In the genomic region with DNA sequence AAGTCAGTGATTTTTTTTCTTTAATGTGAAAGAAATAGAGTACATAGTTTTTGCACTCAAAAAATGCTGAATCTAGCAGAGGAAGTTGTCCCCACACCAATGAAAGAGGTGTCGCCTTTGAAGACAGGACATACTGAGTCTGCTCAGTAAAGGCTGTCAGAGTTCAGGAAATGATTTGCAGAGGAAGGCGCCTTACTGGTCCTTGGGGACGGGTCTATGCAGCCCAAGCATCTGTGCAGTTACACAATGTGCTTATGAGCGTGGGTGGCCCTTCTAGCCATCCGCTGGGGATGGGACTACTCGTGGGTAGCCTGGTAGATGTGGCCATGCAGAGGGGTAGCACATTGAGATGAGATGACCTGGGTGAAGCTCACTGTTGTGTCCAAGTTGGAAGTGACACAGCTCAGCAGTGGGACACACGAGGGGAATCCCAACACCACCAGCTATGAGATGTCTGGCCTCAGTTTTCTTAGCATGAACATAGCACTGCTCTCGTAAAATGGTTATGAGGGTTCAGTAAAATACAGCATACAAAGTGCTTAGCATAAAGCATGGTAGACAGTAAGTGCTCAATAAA, we compare ENCODE assay signal across 11 cellular contexts.
DNase-seq lines count a peak whose midpoint lies in the region; ATAC-seq, FAIRE-seq and TF ChIP-seq lines count a peak whose summit lies in the region.
"Had no signal": no experiment of that assay in that cellular context is flagged by ENCODE, and none has a peak within 500 bp of the region (broad histone marks: within the 10 kb centered on the region; RNA-seq: fewer than 3 reads in every experiment).

No MANE protein-coding gene starts in this region.

- intact Hi-C loops in colonic mucosa (cut with DNase I), result no loop called here

- H3K4me1 ChIP-seq in CD4-positive, CD25-positive, alpha-beta regulatory T cell (ENCODE audit: control insufficient read depth, insufficient read depth, low read length, poor library complexity, severe bottlenecking), result peaks cover 13% of the 10 kb centered on the region
- H3K4me1 ChIP-seq in colonic mucosa (no peaks in the 10 kb centered on the region), Peyer's patch (no peaks in the 10 kb centered on the region)

- H3K27ac ChIP-seq in CD4-positive, CD25-positive, alpha-beta regulatory T cell (ENCODE audit: insufficient read depth, low read length, poor library complexity, severe bottlenecking), result no peak overlapping the region
- H3K27ac ChIP-seq in colonic mucosa, result no peak overlapping the region
- no peak overlapping the region for H3K27ac ChIP-seq in Peyer's patch

- H3K9me3 ChIP-seq in CD4-positive, CD25-positive, alpha-beta regulatory T cell (ENCODE audit: control insufficient read depth in 2 of 2, low read length in 2 of 2), result no peaks in the 10 kb centered on the region
- H3K9me3 ChIP-seq in T-helper 17 cell (ENCODE audit: control insufficient read depth, low read length, poor library complexity, severe bottlenecking) (no peaks in the 10 kb centered on the region), colonic mucosa (no peaks in the 10 kb centered on the region), Peyer's patch (no peaks in the 10 kb centered on the region)

- H3K4me3 Mint-ChIP-seq in CD4-positive, CD25-positive, alpha-beta regulatory T cell, result peak overlapping the region in 1 of 4 donors; percentile 64
- H3K4me3 Mint-ChIP-seq in T-helper 17 cell, result peak overlapping the region; percentile 76
- H3K4me3 Mint-ChIP-seq in effector memory CD8-positive, alpha-beta T cell, result peak overlapping the region; percentile 43 to 60
- H3K4me3 Mint-ChIP-seq: H9 had no signal

- no peak overlapping the region for H3K9ac ChIP-seq in colonic mucosa (ENCODE audit: low read depth in 2 of 2, low read length in 2 of 2)

- peak overlapping the region; percentile 15 for H3K4me3 ChIP-seq in CD4-positive, CD25-positive, alpha-beta regulatory T cell (ENCODE audit: low read depth, low read length)
- H3K4me3 ChIP-seq in colonic mucosa (no peak overlapping the region), Peyer's patch (no peak overlapping the region)
- H3K4me3 ChIP-seq: skin epidermis had no signal

- H3K27me3 ChIP-seq in CD4-positive, CD25-positive, alpha-beta regulatory T cell (ENCODE audit: control insufficient read depth, insufficient read depth, low read length), result no peaks in the 10 kb centered on the region
- H3K27me3 ChIP-seq in colonic mucosa (no peaks in the 10 kb centered on the region), Peyer's patch (no peaks in the 10 kb centered on the region)

- peak; percentile 87 to 91 for ATAC-seq in CD4-positive, CD25-positive, alpha-beta regulatory T cell (ENCODE audit: low read depth in 2 of 2)
- peak; percentile 86 for ATAC-seq in T-helper 17 cell
- ATAC-seq in effector memory CD8-positive, alpha-beta T cell (replicated peaks), result peak; percentile 95

- no peak for TF ChIP-seq POLR2A in GM12892 (IDR thresholded peaks at IDR 0.05; ENCODE audit: low read depth, low read length)
- TF ChIP-seq POLR2A in Peyer's patch (IDR thresholded peaks at IDR 0.05), result no peak

- FAIRE-seq in GM12892 (lab: Jason Lieb, UNC) (peak; percentile 63), D721Med (lab: Jason Lieb, UNC) (no peak)
- FAIRE-seq: RCC 7860 had no signal

- H3K36me3 Mint-ChIP-seq in CD4-positive, CD25-positive, alpha-beta regulatory T cell, result no peaks in the 10 kb centered on the region
- H3K36me3 Mint-ChIP-seq in T-helper 17 cell (ENCODE audit: low read depth), result peaks cover 4% of the 10 kb centered on the region
- no peaks in the 10 kb centered on the region for H3K36me3 Mint-ChIP-seq in effector memory CD8-positive, alpha-beta T cell (ENCODE audit: insufficient read depth)

- H3K36me3 ChIP-seq in CD4-positive, CD25-positive, alpha-beta regulatory T cell (ENCODE audit: control insufficient read depth, insufficient read depth, low read length), result no peaks in the 10 kb centered on the region
- no peaks in the 10 kb centered on the region for H3K36me3 ChIP-seq in colonic mucosa
- no peaks in the 10 kb centered on the region for H3K36me3 ChIP-seq in Peyer's patch

- DNase-seq in CD4-positive, CD25-positive, alpha-beta regulatory T cell, result peak in 2 of 3 donors; percentile 15 to 69
- DNase-seq in GM12892 (ENCODE audit: insufficient read length) (no peak), T-helper 17 cell (no peak), D721Med (ENCODE audit: insufficient read length, low spot score) (no peak), colonic mucosa (no peak), Peyer's patch (no peak), NCI-H510A treated with DMSO at 0.1 percent for 48 hours (lab: John Stamatoyannopoulos, UW) (no peak)
- peak in 2 of 3 experiments; percentile 2 to 28 for DNase-seq in effector memory CD8-positive, alpha-beta T cell
- DNase-seq: H9 had no signal

- H3K27me3 Mint-ChIP-seq in CD4-positive, CD25-positive, alpha-beta regulatory T cell, result peaks cover 5% of the 10 kb centered on the region
- H3K27me3 Mint-ChIP-seq in T-helper 17 cell, result peaks cover 5% of the 10 kb centered on the region
- H3K27me3 Mint-ChIP-seq in effector memory CD8-positive, alpha-beta T cell, result peaks cover 0 to under 1% of the 10 kb centered on the region in 2 donors

- peak overlapping the region; percentile 34 to 90 (median 72) for H3K27ac Mint-ChIP-seq in CD4-positive, CD25-positive, alpha-beta regulatory T cell
- peak overlapping the region; percentile 77 for H3K27ac Mint-ChIP-seq in T-helper 17 cell
- peak overlapping the region; percentile 88 to 92 for H3K27ac Mint-ChIP-seq in effector memory CD8-positive, alpha-beta T cell
- H3K27ac Mint-ChIP-seq: H9 had no signal

- H3K4me1 Mint-ChIP-seq in CD4-positive, CD25-positive, alpha-beta regulatory T cell, result peaks cover 8 to 26% (median 17%) of the 10 kb centered on the region in 4 donors
- peaks cover 32% of the 10 kb centered on the region for H3K4me1 Mint-ChIP-seq in T-helper 17 cell
- peaks cover 24 to 25% of the 10 kb centered on the region in 2 donors for H3K4me1 Mint-ChIP-seq in effector memory CD8-positive, alpha-beta T cell (ENCODE audit: low read depth in 2 of 2)

- H3K9me3 Mint-ChIP-seq in CD4-positive, CD25-positive, alpha-beta regulatory T cell, result peaks cover 0 to 5% (median 0%) of the 10 kb centered on the region in 7 donors
- H3K9me3 Mint-ChIP-seq in effector memory CD8-positive, alpha-beta T cell, result no peaks in the 10 kb centered on the region
- H3K9me3 Mint-ChIP-seq: H9 had no signal

- TF ChIP-seq CTCF in D721Med (IDR thresholded peaks at IDR 0.05; ENCODE audit: insufficient read depth, missing control alignments) (no peak), colonic mucosa (IDR thresholded peaks at IDR 0.05) (no peak), Peyer's patch (IDR thresholded peaks at IDR 0.05) (no peak)

Comparison
In these comparisons a context has a peak if more than half of its experiments do, and no peak if none do; other contexts are left out.
1. DNase-seq: peak in CD4-positive, CD25-positive, alpha-beta regulatory T cell (2 of 3) and effector memory CD8-positive, alpha-beta T cell (2 of 3); none in GM12892 (single experiment), T-helper 17 cell (0 of 3), D721Med (single experiment), colonic mucosa (single experiment), Peyer's patch (0 of 3) and NCI-H510A treated with DMSO at 0.1 percent for 48 hours (single experiment).
2. Peak in every context shown above with its lines, with median percentiles within 50 percentile points of each other: ATAC-seq and H3K27ac Mint-ChIP-seq.